8 cellular contexts compared by ENCODE assay signal in the genomic region with DNA sequence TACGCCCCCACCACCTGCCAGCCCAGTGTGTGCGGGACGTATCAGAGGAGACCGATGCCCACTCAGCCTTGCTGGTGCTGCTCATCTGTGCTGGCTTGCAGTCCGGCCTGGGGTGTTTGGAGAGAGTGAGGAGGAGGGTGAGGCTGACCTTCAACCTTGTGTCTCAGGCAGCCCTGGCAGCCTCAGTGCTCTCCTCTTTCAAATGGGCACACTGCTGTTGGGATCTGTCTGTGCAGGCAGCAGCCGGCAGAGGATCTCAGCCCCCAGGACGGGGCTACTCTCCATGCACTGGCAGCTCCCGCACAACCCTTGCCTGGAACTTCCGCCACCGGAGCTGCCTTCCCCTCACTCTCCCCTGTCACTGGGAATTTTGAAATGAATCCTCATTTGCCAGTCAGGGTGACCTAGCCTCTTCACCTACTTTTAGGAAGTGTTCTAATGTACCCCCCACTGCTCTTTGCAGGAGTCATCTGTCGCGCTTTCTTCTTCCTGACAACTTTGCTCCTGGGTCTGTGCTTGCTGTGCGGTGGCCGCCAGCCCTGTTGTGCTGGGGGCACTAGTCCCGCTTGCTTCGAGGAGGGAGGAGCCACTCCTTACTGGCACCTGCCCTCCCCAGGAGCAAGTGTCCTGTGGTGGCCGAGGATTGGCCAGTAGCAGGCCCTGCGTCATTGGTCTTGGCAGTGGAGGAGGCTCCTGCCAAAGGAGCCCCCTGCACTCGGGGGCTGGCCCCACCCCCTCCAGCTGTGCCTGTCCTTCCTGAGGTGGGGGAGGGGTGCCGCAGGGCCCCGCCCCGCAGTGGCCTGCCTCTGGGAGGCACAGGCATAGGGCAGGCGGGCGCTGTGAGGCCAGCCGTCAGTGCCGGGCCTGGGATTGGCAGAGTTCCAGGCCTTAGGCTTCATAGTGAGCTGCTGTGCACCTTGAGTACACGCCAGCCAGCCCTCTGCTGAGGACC. TPM values are rescaled to one million over a fixed set of nuclear protein-coding genes. Genes with fewer than 3 reads are reported as not detected.
A peak's percentile ranks its signal among the peaks of the same experiment; 100 is the strongest.
DNase-seq lines count a peak whose midpoint lies in the region; ATAC-seq, FAIRE-seq and TF ChIP-seq lines count a peak whose summit lies in the region.

No MANE protein-coding gene starts in this region.

- DNase-seq in A673 (ENCODE audit: low spot score) (peak; percentile 74), glutamatergic neuron (peak; percentile 72), pancreas (peak; percentile 68 to 93 (median 82))
- DNase-seq in activated T-helper 2 cell treated with anti-CD3 and anti-CD28 coated beads, Interferon-gamma antibody, Interleukin-2, Interleukin-4, amounts not matched to agents 10 μg/mL and 5 μg/mL and 100 μg/mL, durations not matched to agents 14 hours and 24 hours and 36 hours (ENCODE audit: low spot score) = no peak
- no peak for DNase-seq in central memory CD4-positive, alpha-beta T cell

- peak overlapping the region; percentile 82 for H3K27ac ChIP-seq in A673 (ENCODE audit: low read depth, low read length, poor library complexity, severe bottlenecking)
- H3K27ac ChIP-seq in pancreas = peak overlapping the region; percentile 63 to 88 (median 79)

- intact Hi-C loops in A673 (cut with micrococcal nuclease; ENCODE audit: unreplicated experiment) = no loop called here
- intact Hi-C loops in activated T-helper 2 cell treated with anti-CD3 and anti-CD28 coated beads, Interferon-gamma antibody, Interleukin-2, Interleukin-4, amounts not matched to agents 10 μg/mL and 5 μg/mL and 100 μg/mL, durations not matched to agents 14 hours and 24 hours and 36 hours (cut with micrococcal nuclease) = loop anchor here (2.0 kb wide), 1 partner anchor 57 kb away; a partner anchor contains a TSS
- intact Hi-C loops in pancreas (cut with DNase I) = no loop called here

- peaks cover 7% of the 10 kb centered on the region for H3K9me3 ChIP-seq in A673 (ENCODE audit: low read depth, low read length, poor library complexity, severe bottlenecking)
- no peaks in the 10 kb centered on the region for H3K9me3 ChIP-seq in pancreas

- POLR2A ChIA-PET in A673 (lab: Charles Lee; ENCODE audit: low non-redundant PET) = no interaction called here

- H3K36me3 ChIP-seq in A673 (ENCODE audit: insufficient read depth, low read length, poor library complexity, severe bottlenecking) = peaks cover 19% of the 10 kb centered on the region
- H3K36me3 ChIP-seq in pancreas = no peaks in the 10 kb centered on the region

- CTCF ChIA-PET in A673 (lab: Charles Lee) = no interaction called here

- peaks cover 16% of the 10 kb centered on the region for H3K9me3 Mint-ChIP-seq in activated T-helper 2 cell treated with anti-CD3 and anti-CD28 coated beads, Interferon-gamma antibody, Interleukin-2, Interleukin-4, amounts not matched to agents 10 μg/mL and 5 μg/mL and 100 μg/mL, durations not matched to agents 14 hours and 24 hours and 36 hours
- peaks cover 21% of the 10 kb centered on the region for H3K9me3 Mint-ChIP-seq in glutamatergic neuron (ENCODE audit: unreplicated experiment)

- H3K27me3 Mint-ChIP-seq in activated T-helper 2 cell treated with anti-CD3 and anti-CD28 coated beads, Interferon-gamma antibody, Interleukin-2, Interleukin-4, amounts not matched to agents 10 μg/mL and 5 μg/mL and 100 μg/mL, durations not matched to agents 14 hours and 24 hours and 36 hours (ENCODE audit: low read depth) = no peaks in the 10 kb centered on the region
- H3K27me3 Mint-ChIP-seq in glutamatergic neuron (ENCODE audit: unreplicated experiment) = peaks cover 12% of the 10 kb centered on the region

- 24 to 30% methylated on average over 27 of the region's 27 CpGs for WGBS in pancreas, 2 donors

- FAIRE-seq in pancreas (lab: Jason Lieb, UNC) = no peak

- H3K27me3 ChIP-seq in A673 (replicated peaks; ENCODE audit: insufficient read depth, low read depth, low read length, poor library complexity) = no peaks in the 10 kb centered on the region
- no peaks in the 10 kb centered on the region for H3K27me3 ChIP-seq in pancreas

- peaks cover 38% of the 10 kb centered on the region for H3K36me3 Mint-ChIP-seq in activated T-helper 2 cell treated with anti-CD3 and anti-CD28 coated beads, Interferon-gamma antibody, Interleukin-2, Interleukin-4, amounts not matched to agents 10 μg/mL and 5 μg/mL and 100 μg/mL, durations not matched to agents 14 hours and 24 hours and 36 hours (ENCODE audit: low read depth)
- H3K36me3 Mint-ChIP-seq in glutamatergic neuron (ENCODE audit: unreplicated experiment) = peaks cover 16% of the 10 kb centered on the region

- H3K4me1 ChIP-seq in A673 (ENCODE audit: insufficient read depth, low read length, poor library complexity, severe bottlenecking) (peaks cover 69% of the 10 kb centered on the region), pancreas (peaks cover 35 to 71% (median 44%) of the 10 kb centered on the region in 3 donors)

- TF ChIP-seq EP300 in Ishikawa (IDR thresholded peaks at IDR 0.05; ENCODE audit: borderline replicate concordance) = no peak

- no TSS peak for BruUV-seq in A673 (replicated peaks; lab: Mats Ljungman, UMichigan)

- H3K4me1 Mint-ChIP-seq in activated T-helper 2 cell treated with anti-CD3 and anti-CD28 coated beads, Interferon-gamma antibody, Interleukin-2, Interleukin-4, amounts not matched to agents 10 μg/mL and 5 μg/mL and 100 μg/mL, durations not matched to agents 14 hours and 24 hours and 36 hours (ENCODE audit: low read depth) = peaks cover 60% of the 10 kb centered on the region
- H3K4me1 Mint-ChIP-seq in glutamatergic neuron (ENCODE audit: low read depth, unreplicated experiment) = peaks cover 57% of the 10 kb centered on the region

- peak overlapping the region; percentile 77 for H3K4me3 Mint-ChIP-seq in activated T-helper 2 cell treated with anti-CD3 and anti-CD28 coated beads, Interferon-gamma antibody, Interleukin-2, Interleukin-4, amounts not matched to agents 10 μg/mL and 5 μg/mL and 100 μg/mL, durations not matched to agents 14 hours and 24 hours and 36 hours (ENCODE audit: low read depth)
- H3K4me3 Mint-ChIP-seq in glutamatergic neuron (ENCODE audit: unreplicated experiment) = peak overlapping the region; percentile 74

- no peak overlapping the region for H3K4me3 ChIP-seq in A673 (ENCODE audit: low read depth, low read length, poor library complexity, severe bottlenecking)
- peak overlapping the region in 2 of 4 donors; percentile 10 to 28 for H3K4me3 ChIP-seq in pancreas

- no peak for TF ChIP-seq RAD21 in Ishikawa (IDR thresholded peaks at IDR 0.05; ENCODE audit: low read depth)

- ATAC-seq in pancreas (peak; percentile 50 to 71 (median 64)), GM19035 (IDR thresholded peaks at IDR 0.05; ENCODE audit: unreplicated experiment) (no peak), HG03469 (IDR thresholded peaks at IDR 0.05; ENCODE audit: unreplicated experiment) (no peak)

- peak overlapping the region; percentile 94 for H3K27ac Mint-ChIP-seq in activated T-helper 2 cell treated with anti-CD3 and anti-CD28 coated beads, Interferon-gamma antibody, Interleukin-2, Interleukin-4, amounts not matched to agents 10 μg/mL and 5 μg/mL and 100 μg/mL, durations not matched to agents 14 hours and 24 hours and 36 hours
- H3K27ac Mint-ChIP-seq in glutamatergic neuron (ENCODE audit: unreplicated experiment) = peak overlapping the region; percentile 69

- TF ChIP-seq CTCF in A673 (conservative IDR thresholded peaks at IDR 0.05; ENCODE audit: low read depth, low read length) = no peak
- no peak for TF ChIP-seq CTCF in glutamatergic neuron (IDR thresholded peaks at IDR 0.05; ENCODE audit: partially characterized antibody, unreplicated experiment)
- TF ChIP-seq CTCF in pancreas (IDR thresholded peaks at IDR 0.05) = no peak

TF ChIP-seq in Ishikawa, 13 proteins besides CTCF, POLR2A, EP300 and RAD21 (continues in another document):
- TF ChIP-seq NFIC (IDR thresholded peaks at IDR 0.05) (peak; percentile 74), TEAD4 (IDR thresholded peaks at IDR 0.05) (no peak), EGR1 (IDR thresholded peaks at IDR 0.05) (no peak), CREB1 (IDR thresholded peaks at IDR 0.05; ENCODE audit: low read depth) (no peak)

RNA-seq across cellular contexts. Expression of a gene that starts 53.4 kb away (rescaled TPM):
- 2.5 TPM in 2 replicates for total RNA-seq in A673 (2021)
- 2.6 and 2.9 TPM in 2 replicates for total RNA-seq in activated T-helper 2 cell treated with anti-CD3 and anti-CD28 coated beads, Interferon-gamma antibody, Interleukin-2, Interleukin-4, amounts not matched to agents 10 μg/mL and 5 μg/mL and 100 μg/mL, durations not matched to agents 14 hours and 24 hours and 36 hours
- 1.7 TPM for total RNA-seq in glutamatergic neuron (ENCODE audit: unreplicated experiment)
- total RNA-seq in pancreas = 1 to 10 TPM in 4 of 6 donors, under 1 TPM in 2; 0.69 to 2.3 (median 1.3) TPM
- polyA plus RNA-seq in pancreas = 1 to 10 TPM; 1.5 to 2.5 TPM

RNA-seq across cellular contexts. Expression of a gene that starts 54.1 kb away (rescaled TPM):
- total RNA-seq in A673 (2021) (421 and 431 TPM in 2 replicates), glutamatergic neuron (ENCODE audit: unreplicated experiment) (394 TPM), pancreas (100 to 1,000 TPM in 4 of 6 donors, 10 to 100 TPM in 2; 87.9 to 154 (median 127) TPM)
- total RNA-seq in activated T-helper 2 cell treated with anti-CD3 and anti-CD28 coated beads, Interferon-gamma antibody, Interleukin-2, Interleukin-4, amounts not matched to agents 10 μg/mL and 5 μg/mL and 100 μg/mL, durations not matched to agents 14 hours and 24 hours and 36 hours = 381 and 393 TPM in 2 replicates
- polyA plus RNA-seq in pancreas = 100 to 1,000 TPM; 147 to 178 TPM

RNA-seq across cellular contexts. Expression of a gene that starts 56.5 kb away (rescaled TPM):
- total RNA-seq in A673 (2021) (202 and 218 TPM in 2 replicates), glutamatergic neuron (ENCODE audit: unreplicated experiment) (203 TPM), pancreas (10 to 100 TPM; 31.4 to 51.8 (median 41.8) TPM)
- 125 and 128 TPM in 2 replicates for total RNA-seq in activated T-helper 2 cell treated with anti-CD3 and anti-CD28 coated beads, Interferon-gamma antibody, Interleukin-2, Interleukin-4, amounts not matched to agents 10 μg/mL and 5 μg/mL and 100 μg/mL, durations not matched to agents 14 hours and 24 hours and 36 hours
- polyA plus RNA-seq in pancreas = 10 to 100 TPM; 11.9 to 13.1 TPM

Comparison
In these comparisons a context has a peak if more than half of its experiments do, and no peak if none do; other contexts are left out.
1. DNase-seq: peak in A673 (single experiment), glutamatergic neuron (single experiment) and pancreas (6 of 6); none in activated T-helper 2 cell treated with anti-CD3 and anti-CD28 coated beads, Interferon-gamma antibody, Interleukin-2, Interleukin-4, amounts not matched to agents 10 μg/mL and 5 μg/mL and 100 μg/mL, durations not matched to agents 14 hours and 24 hours and 36 hours (single experiment) and central memory CD4-positive, alpha-beta T cell (single experiment).
2. ATAC-seq: peak in pancreas (4 of 4); none in GM19035 (single experiment) and HG03469 (single experiment).